In the genomic region with DNA sequence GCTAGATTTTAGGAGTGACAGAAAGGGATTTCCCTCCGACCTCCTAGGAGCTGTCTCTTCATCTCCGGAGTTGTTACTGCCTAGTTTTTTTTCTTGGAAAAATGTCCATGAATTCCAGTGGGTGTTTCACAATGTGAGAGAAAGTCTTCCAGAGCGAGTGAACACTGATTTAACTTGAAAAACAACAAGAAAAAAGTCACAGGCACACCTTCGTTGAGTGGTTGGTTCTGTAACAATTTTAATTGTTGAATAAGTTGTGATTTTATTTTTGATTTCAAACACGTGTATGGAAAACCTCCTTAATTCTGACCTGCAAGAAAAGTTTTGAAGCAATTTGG, we compare ENCODE assay signal across 15 cellular contexts. TPM values are rescaled to one million over a fixed set of nuclear protein-coding genes. Genes with fewer than 3 reads are reported as not detected.
DNase-seq lines count a peak whose midpoint lies in the region; ATAC-seq and TF ChIP-seq lines count a peak whose summit lies in the region.
"Had no signal": no experiment of that assay in that cellular context is flagged by ENCODE, and none has a peak within 500 bp of the region (broad histone marks: within the 10 kb centered on the region; RNA-seq: fewer than 3 reads in every experiment).

No MANE protein-coding gene starts in this region.

- H3T11ph ChIP-seq in H9 (ENCODE audit: low read length), result no peak overlapping the region

- no peak overlapping the region for H3K18ac ChIP-seq in H9 (ENCODE audit: insufficient read length, low read depth, low read length)

- H2BK15ac ChIP-seq in H9 (ENCODE audit: low read depth, low read length), result no peak overlapping the region

- H3K27ac ChIP-seq in H9 (ENCODE audit: insufficient read length, low read depth, low read length), result no peak overlapping the region
- H3K27ac ChIP-seq in sigmoid colon, result peak overlapping the region; percentile 76 to 83 (median 82)
- H3K27ac ChIP-seq: brain microvascular endothelial cell, stomach had no signal

- H3K9me3 Mint-ChIP-seq in H9 (no peaks in the 10 kb centered on the region; a peak in 2 of 5 replicates), WTC11 (no peaks in the 10 kb centered on the region)
- H3K9me3 Mint-ChIP-seq: activated T-helper 17 cell treated with anti-CD3 and anti-CD28 coated beads, Interleukin-2, amount 50 U/mL, for 72 hours had no signal

- H3K9ac ChIP-seq in H9 (ENCODE audit: extremely low read depth, insufficient read length, low read length), result no peak overlapping the region

- no peak overlapping the region for H3K56ac ChIP-seq in H9 (ENCODE audit: insufficient read length, low read depth, low read length)

- peak overlapping the region; percentile 74 to 78 for H3K4me3 ChIP-seq in foreskin fibroblast (ENCODE audit: low read depth in 1 of 2, low read length in 2 of 2)
- peak overlapping the region in 2 of 4 donors; percentile 59 to 68 for H3K4me3 ChIP-seq in sigmoid colon
- H3K4me3 ChIP-seq: stomach had no signal

- no peaks in the 10 kb centered on the region for H3K79me1 ChIP-seq in H9 (ENCODE audit: insufficient read depth, low read depth, low read length, poor library complexity, severe bottlenecking)

- H3K4ac ChIP-seq in H9 (ENCODE audit: low read depth, low read length), result no peak overlapping the region

- TF ChIP-seq POLR2A in sigmoid colon (IDR thresholded peaks at IDR 0.05), result no peak

- CTCF ChIA-PET in WTC11 (lab: Charles Lee), result interaction anchor here (1.4 kb wide), 1 partner anchor 212 kb away, joined by 4 read pairs; no protein-coding TSS in a partner anchor

- WGBS in H9 (ENCODE audit: extremely low coverage, insufficient read length, low lambda C conversion rate), result no CpG with 5 or more reads among the region's 5 CpGs
- WGBS in sigmoid colon, 2 donors, result 56 to 72% methylated on average over 5 of the region's 5 CpGs

- H2AK5ac ChIP-seq in H9 (ENCODE audit: insufficient read length, low read length), result no peak overlapping the region

- H3K23ac ChIP-seq in H9 (ENCODE audit: insufficient read length, low read depth, low read length), result no peak overlapping the region

- H3K4me2 ChIP-seq in H9 (ENCODE audit: insufficient read depth, insufficient read length, low read length), result peak overlapping the region; percentile 97

- H3K4me1 Mint-ChIP-seq in H9, result peaks cover 61 to 68% of the 10 kb centered on the region in 2 experiments
- H3K4me1 Mint-ChIP-seq in WTC11, result peaks cover 67% of the 10 kb centered on the region
- H3K4me1 Mint-ChIP-seq: activated T-helper 17 cell treated with anti-CD3 and anti-CD28 coated beads, Interleukin-2, amount 50 U/mL, for 72 hours had no signal

- H4K8ac ChIP-seq in H9 (replicated peaks; ENCODE audit: insufficient read length, low read depth, low read length), result no peak overlapping the region

- intact Hi-C loops in sigmoid colon (cut with DNase I), result loop anchor here (2.0 to 5.0 kb wide), 5 partner anchors 157 to 340 kb away; no protein-coding TSS in a partner anchor

- no peak overlapping the region for H2BK120ac ChIP-seq in H9 (ENCODE audit: low read depth, low read length, poor library complexity, severe bottlenecking)

- peak overlapping the region; percentile 74 to 81 for H3K4me3 Mint-ChIP-seq in H9
- peak overlapping the region; percentile 83 for H3K4me3 Mint-ChIP-seq in WTC11
- H3K4me3 Mint-ChIP-seq: activated T-helper 17 cell treated with anti-CD3 and anti-CD28 coated beads, Interleukin-2, amount 50 U/mL, for 72 hours had no signal

- DNase-seq in H9 (no peak), WTC11 (ENCODE audit: low spot score) (no peak), foreskin fibroblast (no peak), sigmoid colon (no peak), HUDEP-2 (lab: John Stamatoyannopoulos, UW; ENCODE audit: unreplicated experiment in 76 of 76) (no peak), DMS79 (lab: John Stamatoyannopoulos, UW) (no peak), NCI-H748 treated with DMSO at 0.1 percent for 48 hours (lab: John Stamatoyannopoulos, UW) (no peak)
- DNase-seq: brain microvascular endothelial cell; effector CD4-positive, alpha-beta T cell; naive thymus-derived CD8-positive, alpha-beta T cell; NCI-H1694 treated with DMSO at 0.1 percent for 48 hours; NCI-H69; stomach had no signal

- H3K27ac Mint-ChIP-seq in H9, result no peak overlapping the region
- H3K27ac Mint-ChIP-seq in WTC11, result no peak overlapping the region
- H3K27ac Mint-ChIP-seq: activated T-helper 17 cell treated with anti-CD3 and anti-CD28 coated beads, Interleukin-2, amount 50 U/mL, for 72 hours had no signal

- no peak for TF ChIP-seq EP300 in sigmoid colon (IDR thresholded peaks at IDR 0.05)

- H2BK20ac ChIP-seq in H9 (ENCODE audit: low read depth, low read length, poor library complexity, severe bottlenecking), result no peak overlapping the region

- no peaks in the 10 kb centered on the region for H4K20me1 ChIP-seq in H9 (ENCODE audit: control insufficient read depth, insufficient read depth, insufficient read length)

- no peak overlapping the region for H2BK12ac ChIP-seq in H9 (ENCODE audit: insufficient read length, low read depth, low read length)

- H3K79me2 ChIP-seq in H9 (ENCODE audit: insufficient read depth, low read length), result no peaks in the 10 kb centered on the region

- H3K27me3 Mint-ChIP-seq in H9 (ENCODE audit: low read depth) (peaks cover 32% of the 10 kb centered on the region), WTC11 (ENCODE audit: low read depth) (peaks cover 50% of the 10 kb centered on the region)

- no peak overlapping the region for H2AFZ ChIP-seq in H9 (ENCODE audit: low read length)

- no peaks in the 10 kb centered on the region for H3K9me3 ChIP-seq in H9 (ENCODE audit: control insufficient read depth, low read depth, low read length)
- H3K9me3 ChIP-seq in sigmoid colon, result no peaks in the 10 kb centered on the region
- H3K9me3 ChIP-seq: stomach had no signal

- ATAC-seq in WTC11 (no peak), HG03039 (IDR thresholded peaks at IDR 0.05; ENCODE audit: unreplicated experiment) (no peak)
- ATAC-seq: activated T-helper 17 cell treated with anti-CD3 and anti-CD28 coated beads, Interleukin-2, amount 50 U/mL, for 72 hours; naive thymus-derived CD8-positive, alpha-beta T cell had no signal

- H3K4me1 ChIP-seq in H9 (ENCODE audit: insufficient read depth, low read length) (peaks cover 8% of the 10 kb centered on the region), sigmoid colon (peaks cover 0 to 50% (median 48%) of the 10 kb centered on the region in 4 donors)

- H4K5ac ChIP-seq in H9 (ENCODE audit: insufficient read length, low read depth, low read length), result no peak overlapping the region

- H3K23me2 ChIP-seq in H9 (ENCODE audit: insufficient read length, low read depth, low read length, poor library complexity, severe bottlenecking), result peaks cover 33% of the 10 kb centered on the region

- no peak overlapping the region for H4K91ac ChIP-seq in H9 (ENCODE audit: insufficient read length, low read depth, low read length)

- H3K27me3 ChIP-seq in H9 (ENCODE audit: insufficient read depth, low read length) (peaks cover 23% of the 10 kb centered on the region), sigmoid colon (peaks cover 24 to 82% (median 50%) of the 10 kb centered on the region in 3 donors)

- H3K36me3 ChIP-seq in sigmoid colon, result peaks cover 0 to 7% (median 0%) of the 10 kb centered on the region in 4 donors
- H3K36me3 ChIP-seq: brain microvascular endothelial cell, stomach had no signal

- peaks cover 0 to 38% (median 37%) of the 10 kb centered on the region in 3 experiments; a peak in 6 of 7 replicates for H3K36me3 Mint-ChIP-seq in H9 (ENCODE audit: insufficient read depth in 1 of 3, low read depth in 3 of 3)
- peaks cover 33% of the 10 kb centered on the region for H3K36me3 Mint-ChIP-seq in WTC11

- H3K14ac ChIP-seq in H9 (ENCODE audit: insufficient read depth, low read length), result no peak overlapping the region

- H2BK5ac ChIP-seq in H9 (ENCODE audit: insufficient read length, low read length), result no peak overlapping the region

- TF ChIP-seq CTCF in H9 (conservative IDR thresholded peaks at IDR 0.05), result no peak
- no peak for TF ChIP-seq CTCF in WTC11 (IDR thresholded peaks at IDR 0.05)
- TF ChIP-seq CTCF in foreskin fibroblast (IDR thresholded peaks at IDR 0.05; ENCODE audit: low read depth, low read length), result no peak
- no peak for TF ChIP-seq CTCF in sigmoid colon (IDR thresholded peaks at IDR 0.05)

- POLR2A ChIA-PET in WTC11 (lab: Charles Lee), result no interaction called here

TF ChIP-seq in WTC11, 78 proteins besides CTCF, POLR2A, EP300 and RAD21 (continues in another document):
- TF ChIP-seq TEAD1 (CRISPR knock-in tag; IDR thresholded peaks at IDR 0.05), result no peak
- TF ChIP-seq ATF1 (CRISPR knock-in tag; IDR thresholded peaks at IDR 0.05), result no peak
- no peak for TF ChIP-seq MYBL2 (CRISPR knock-in tag; IDR thresholded peaks at IDR 0.05)
- TF ChIP-seq NFATC4 (CRISPR knock-in tag; IDR thresholded peaks at IDR 0.05), result no peak
- no peak for TF ChIP-seq ZNF219 (CRISPR knock-in tag; IDR thresholded peaks at IDR 0.05; ENCODE audit: borderline replicate concordance)
- TF ChIP-seq NR1H2 (CRISPR knock-in tag; IDR thresholded peaks at IDR 0.05), result no peak
- no peak for TF ChIP-seq CREM (CRISPR knock-in tag; IDR thresholded peaks at IDR 0.05)
- TF ChIP-seq FOXJ3 (CRISPR knock-in tag; IDR thresholded peaks at IDR 0.05; ENCODE audit: borderline replicate concordance), result no peak
- no peak for TF ChIP-seq IRF2 (CRISPR knock-in tag; IDR thresholded peaks at IDR 0.05; ENCODE audit: borderline replicate concordance, low read depth)
- TF ChIP-seq ZNF263 (CRISPR knock-in tag; IDR thresholded peaks at IDR 0.05; ENCODE audit: low read depth), result no peak
- TF ChIP-seq, protein P1, sequence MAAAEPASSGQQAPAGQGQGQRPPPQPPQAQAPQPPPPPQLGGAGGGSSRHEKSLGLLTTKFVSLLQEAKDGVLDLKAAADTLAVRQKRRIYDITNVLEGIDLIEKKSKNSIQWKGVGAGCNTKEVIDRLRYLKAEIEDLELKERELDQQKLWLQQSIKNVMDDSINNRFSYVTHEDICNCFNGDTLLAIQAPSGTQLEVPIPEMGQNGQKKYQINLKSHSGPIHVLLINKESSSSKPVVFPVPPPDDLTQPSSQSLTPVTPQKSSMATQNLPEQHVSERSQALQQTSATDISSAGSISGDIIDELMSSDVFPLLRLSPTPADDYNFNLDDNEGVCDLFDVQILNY (CRISPR knock-in tag; IDR thresholded peaks at IDR 0.05), result no peak
- TF ChIP-seq MAX (CRISPR knock-in tag; IDR thresholded peaks at IDR 0.05), result no peak
- no peak for TF ChIP-seq HMGA2 (CRISPR knock-in tag; IDR thresholded peaks at IDR 0.05)
- no peak for TF ChIP-seq ATF3 (CRISPR knock-in tag; conservative IDR thresholded peaks at IDR 0.05)

RNA-seq across cellular contexts. Expression of gene TFAP2C, which starts 2.9 kb away (rescaled TPM):
- total RNA-seq in H9 (2021) (22.5 and 24.3 TPM in 2 replicates), WTC11 (2021) (18.4 to 23.7 TPM (median 19.8 TPM) in 3 replicates), sigmoid colon (1 to 10 TPM; 1.6 to 5.3 (median 3.5) TPM)
- polyA plus RNA-seq in sigmoid colon, result under 1 TPM in 1 of 3 donors, not detected in 2; 0.99 TPM
- total RNA-seq: activated T-helper 17 cell treated with anti-CD3 and anti-CD28 coated beads, Interleukin-2, amount 50 U/mL, for 72 hours; naive thymus-derived CD8-positive, alpha-beta T cell had no signal
- polyA plus RNA-seq: naive thymus-derived CD8-positive, alpha-beta T cell had no signal
